8 cellular contexts compared by ENCODE assay signal in the genomic region with DNA sequence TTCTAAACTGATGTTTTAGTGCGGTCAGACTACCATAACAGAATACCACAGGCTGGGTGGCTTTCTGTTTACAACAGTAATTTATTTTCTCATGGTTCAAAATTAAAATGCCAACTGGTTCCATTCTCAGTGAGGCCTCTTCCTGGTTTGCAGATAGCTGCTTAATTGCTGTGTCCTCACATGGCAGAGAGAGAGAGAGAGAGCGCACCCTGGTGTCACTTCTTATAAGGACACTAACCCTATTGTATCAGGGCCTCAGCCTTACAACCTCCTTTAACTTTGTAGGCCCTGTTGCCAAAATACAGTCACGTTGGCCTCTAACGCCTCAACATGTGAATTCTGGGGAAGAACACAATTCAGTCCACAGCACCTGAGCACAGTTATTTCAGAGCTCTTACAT. TPM values are rescaled to one million over a fixed set of nuclear protein-coding genes. Genes with fewer than 3 reads are reported as not detected.
DNase-seq lines count a peak whose midpoint lies in the region; ATAC-seq lines count a peak whose summit lies in the region.

No MANE protein-coding gene starts in this region.

- H3K9me3 ChIP-seq in T-helper 17 cell (ENCODE audit: control insufficient read depth, low read length, poor library complexity, severe bottlenecking): no peaks in the 10 kb centered on the region

- in situ Hi-C loops in SK-MEL-5 (cut with HindIII; ENCODE audit: low pct_unique_long_range_greater_than_20kb, low sequenced_read_pairs): no loop called here

- peak; percentile 80 for ATAC-seq in GM19463 (IDR thresholded peaks at IDR 0.05; ENCODE audit: unreplicated experiment)
- no peak for ATAC-seq in T-helper 17 cell
- no peak for ATAC-seq in HG03196 (IDR thresholded peaks at IDR 0.05; ENCODE audit: unreplicated experiment)

- DNase-seq in ELF-1 (ENCODE audit: low read depth, low spot score) (peak; percentile 78), HPDE6-E6E7 (ENCODE audit: extremely low spot score) (peak; percentile 27), SK-MEL-5 (ENCODE audit: low read depth, low spot score) (peak; percentile 79), iris pigment epithelial cell (ENCODE audit: low read depth) (peak; percentile 36), T-helper 17 cell (no peak), middle frontal gyrus (ENCODE audit: extremely low spot score, low spot score) (no peak)

- no peak overlapping the region for H3K27ac Mint-ChIP-seq in T-helper 17 cell

- no peaks in the 10 kb centered on the region for H3K36me3 Mint-ChIP-seq in T-helper 17 cell (ENCODE audit: low read depth)

- no peak overlapping the region for H3K4me3 Mint-ChIP-seq in T-helper 17 cell

- no peaks in the 10 kb centered on the region for H3K27me3 Mint-ChIP-seq in T-helper 17 cell

- H3K4me1 Mint-ChIP-seq in T-helper 17 cell: no peaks in the 10 kb centered on the region

RNA-seq across cellular contexts. Expression of a gene that starts 37.5 kb away (rescaled TPM):
- not detected in 2 replicates for total RNA-seq in SK-MEL-5 (2014; rRNA removed; shearing (Covaris generic))
- 0.42 and 0.92 TPM in 2 replicates for polyA plus RNA-seq in SK-MEL-5 (2015; cell fraction: cytosol; rRNA removed)
- polyA plus RNA-seq in SK-MEL-5 (2015; cell fraction: nucleus; rRNA removed): not detected in 2 replicates
- not detected for total RNA-seq in T-helper 17 cell

Comparison
In these comparisons a context has a peak if more than half of its experiments do, and no peak if none do; other contexts are left out.
1. DNase-seq: peak in ELF-1 (single experiment), HPDE6-E6E7 (single experiment), SK-MEL-5 (single experiment) and iris pigment epithelial cell (single experiment); none in T-helper 17 cell (0 of 3) and middle frontal gyrus (single experiment).